Comparison of ENCODE assay signal across 15 cellular contexts in the genomic region with DNA sequence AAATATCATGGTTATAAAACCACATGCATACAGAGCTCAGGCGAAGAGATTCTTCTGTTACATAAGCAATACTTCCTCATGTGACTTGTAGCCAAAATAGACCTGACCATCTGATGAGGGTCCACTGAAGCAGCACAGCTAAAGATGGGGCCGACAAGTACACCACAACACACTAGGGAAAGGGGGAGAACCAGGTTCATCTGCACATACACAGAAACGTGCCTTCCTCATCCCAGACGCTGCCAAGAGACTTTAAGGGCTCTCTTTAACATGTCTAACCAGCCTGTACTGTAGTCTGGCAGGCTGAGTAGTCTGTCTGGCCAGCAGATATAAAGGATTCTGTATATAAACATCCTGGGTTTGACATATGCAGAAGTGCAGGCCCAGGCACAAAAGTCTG. TPM values are rescaled to one million over a fixed set of nuclear protein-coding genes. Genes with fewer than 3 reads are reported as not detected.
A peak's percentile ranks its signal among the peaks of the same experiment; 100 is the strongest.
DNase-seq lines count a peak whose midpoint lies in the region; ATAC-seq and TF ChIP-seq lines count a peak whose summit lies in the region.
"Had no signal": no experiment of that assay in that cellular context is flagged by ENCODE, and none has a peak within 500 bp of the region (broad histone marks: within the 10 kb centered on the region; RNA-seq: fewer than 3 reads in every experiment).

No MANE protein-coding gene starts in this region.

- H3K27me3 Mint-ChIP-seq in effector memory CD8-positive, alpha-beta T cell = no peaks in the 10 kb centered on the region

- H3K27me3 ChIP-seq in right atrium auricular region = no peaks in the 10 kb centered on the region
- no peaks in the 10 kb centered on the region for H3K27me3 ChIP-seq in H7 (ENCODE audit: control insufficient read depth, insufficient read depth, low read length)
- H3K27me3 ChIP-seq in mesendoderm (ENCODE audit: insufficient read depth, low read length, poor library complexity) = no peaks in the 10 kb centered on the region

- intact Hi-C loops in left ventricle myocardium superior (cut with micrococcal nuclease) = no loop called here

- H3K79me1 ChIP-seq in mesendoderm (ENCODE audit: low read length) = no peaks in the 10 kb centered on the region

- peaks cover 8% of the 10 kb centered on the region for H3K36me3 Mint-ChIP-seq in effector memory CD8-positive, alpha-beta T cell (ENCODE audit: insufficient read depth)

- H3K4me1 ChIP-seq in right atrium auricular region (no peaks in the 10 kb centered on the region), mesendoderm (ENCODE audit: control insufficient read depth, low read depth, low read length) (no peaks in the 10 kb centered on the region)

- H3K18ac ChIP-seq in mesendoderm (ENCODE audit: low read length) = no peak overlapping the region

- no peak overlapping the region for H3K23ac ChIP-seq in mesendoderm (ENCODE audit: low read length)

- H3K4me3 ChIP-seq in right atrium auricular region = no peak overlapping the region
- H3K4me3 ChIP-seq in H7 (ENCODE audit: insufficient read depth, low read depth, low read length) = no peak overlapping the region
- no peak overlapping the region for H3K4me3 ChIP-seq in mesendoderm (ENCODE audit: low read length)

- H2BK120ac ChIP-seq in mesendoderm (ENCODE audit: low read depth, low read length) = no peak overlapping the region

- no peak overlapping the region for H2BK5ac ChIP-seq in mesendoderm (ENCODE audit: low read length)

- TF ChIP-seq CTCF in right atrium auricular region (IDR thresholded peaks at IDR 0.05) = no peak

- H3K27ac Mint-ChIP-seq in effector memory CD8-positive, alpha-beta T cell = peak overlapping the region in 1 of 2 donors; percentile 50

- peaks cover 30 to 35% of the 10 kb centered on the region in 2 donors for H3K4me1 Mint-ChIP-seq in effector memory CD8-positive, alpha-beta T cell (ENCODE audit: low read depth in 2 of 2)

- H3K27ac ChIP-seq in right atrium auricular region (no peak overlapping the region), mesendoderm (ENCODE audit: low read depth, low read length) (no peak overlapping the region)

- no peak overlapping the region for H3K9ac ChIP-seq in mesendoderm (ENCODE audit: low read length)
- H3K9ac ChIP-seq: SK-N-SH had no signal

- DNase-seq in left ventricle myocardium superior (no peak), right atrium auricular region (ENCODE audit: low spot score) (no peak), superior temporal gyrus (ENCODE audit: extremely low spot score) (peak; percentile 50), H7 (no peak), mesendoderm (no peak), NCI-H510A (lab: John Stamatoyannopoulos, UW) (no peak)
- no peak for DNase-seq in effector memory CD8-positive, alpha-beta T cell
- DNase-seq: aorta, Karpas-422, left colon, NCI-H748 treated with DMSO at 0.1 percent for 48 hours, SK-N-SH had no signal

- no peak overlapping the region for H2BK15ac ChIP-seq in mesendoderm (replicated peaks; ENCODE audit: low read depth)

- H3K4me2 ChIP-seq in mesendoderm (ENCODE audit: low read length) = no peak overlapping the region
- H3K4me2 ChIP-seq: SK-N-SH had no signal

- H3K9me3 ChIP-seq in right atrium auricular region = no peaks in the 10 kb centered on the region
- H3K9me3 ChIP-seq: SK-N-SH had no signal

- H3K36me3 ChIP-seq in right atrium auricular region (peaks cover 10% of the 10 kb centered on the region), H7 (replicated peaks; ENCODE audit: control insufficient read depth, insufficient read depth, low read length) (no peaks in the 10 kb centered on the region), mesendoderm (ENCODE audit: control insufficient read depth, insufficient read depth, low read length) (no peaks in the 10 kb centered on the region)

- no peak overlapping the region for H2AK5ac ChIP-seq in mesendoderm (ENCODE audit: low read length)

- H3K79me2 ChIP-seq in mesendoderm (ENCODE audit: control insufficient read depth, insufficient read depth, low read length) = no peaks in the 10 kb centered on the region

- peak overlapping the region; percentile 31 to 40 for H3K4me3 Mint-ChIP-seq in effector memory CD8-positive, alpha-beta T cell
- H3K4me3 Mint-ChIP-seq: activated CD4-positive, alpha-beta memory T cell treated with anti-CD3 and anti-CD28 coated beads for 36 hours had no signal

- no peaks in the 10 kb centered on the region for H3K9me3 Mint-ChIP-seq in effector memory CD8-positive, alpha-beta T cell
- H3K9me3 Mint-ChIP-seq: activated CD4-positive, alpha-beta memory T cell treated with anti-CD3 and anti-CD28 coated beads for 36 hours had no signal

- H3K4ac ChIP-seq in mesendoderm (ENCODE audit: low read depth, low read length) = no peak overlapping the region

- H4K5ac ChIP-seq in mesendoderm (ENCODE audit: low read length) = no peak overlapping the region

- no peak overlapping the region for H3K56ac ChIP-seq in mesendoderm (ENCODE audit: low read length)

- H4K8ac ChIP-seq in mesendoderm (ENCODE audit: low read depth, low read length) = no peak overlapping the region

- no CpG with 5 or more reads among the region's 4 CpGs for WGBS in mesendoderm (ENCODE audit: extremely low coverage, insufficient coverage, low lambda C conversion rate)

- ATAC-seq in left ventricle myocardium superior (peak; percentile 69), HG03064 (IDR thresholded peaks at IDR 0.05; ENCODE audit: low read depth, unreplicated experiment) (peak; percentile 39)
- peak; percentile 6 for ATAC-seq in effector memory CD8-positive, alpha-beta T cell (replicated peaks)
- ATAC-seq: left colon, Panc1 had no signal

RNA-seq across cellular contexts. Expression of a gene that starts 30.3 kb away (rescaled TPM):
- total RNA-seq in left ventricle myocardium superior (25.1 TPM), right atrium auricular region (10 to 100 TPM; 11.5 to 12.0 TPM)
- total RNA-seq in H7 (2014; rRNA removed; shearing (Covaris generic)) = 3.2 and 5.4 TPM in 2 replicates
- polyA plus RNA-seq in mesendoderm (2013, experiment 1 of 2) = 5.3 TPM
- 5.6 TPM for polyA plus RNA-seq in mesendoderm (2013, experiment 2 of 2)

Comparison
In these comparisons a context has a peak if more than half of its experiments do, and no peak if none do; other contexts are left out.
1. ATAC-seq: peak in every context shown above with its lines; median percentile 69 in left ventricle myocardium superior; 39 in HG03064; 6 in effector memory CD8-positive, alpha-beta T cell.